10 cellular contexts compared by ENCODE assay signal in genomic region chr18:77086034-77086433, GRCh38. TPM values are rescaled to one million over a fixed set of nuclear protein-coding genes. Genes with fewer than 3 reads are reported as not detected.
DNase-seq lines count a peak whose midpoint lies in the region; TF ChIP-seq lines count a peak whose summit lies in the region.
"Had no signal": no experiment of that assay in that cellular context is flagged by ENCODE, and none has a peak within 500 bp of the region (broad histone marks: within the 10 kb centered on the region; RNA-seq: fewer than 3 reads in every experiment).

No MANE protein-coding gene starts in this region.

- intact Hi-C loops in MCF 10A (cut with micrococcal nuclease): no loop called here
- intact Hi-C loops in breast epithelium (cut with DNase I; ENCODE audit: low total_unique reads): no loop called here
- intact Hi-C loops in transverse colon (cut with DNase I; ENCODE audit: low total_unique reads): no loop called here

- TF ChIP-seq EP300 in transverse colon (IDR thresholded peaks at IDR 0.05; ENCODE audit: low read depth): no peak

- no TSS peak for BruUV-seq in MCF 10A (replicated peaks; lab: Mats Ljungman, UMichigan)

- H3K9me3 ChIP-seq in breast epithelium: no peaks in the 10 kb centered on the region
- no peaks in the 10 kb centered on the region for H3K9me3 ChIP-seq in transverse colon

- H3K27me3 ChIP-seq in breast epithelium: no peaks in the 10 kb centered on the region
- no peaks in the 10 kb centered on the region for H3K27me3 ChIP-seq in transverse colon

- TF ChIP-seq CTCF in MCF 10A (IDR thresholded peaks at IDR 0.05; ENCODE audit: unreplicated experiment) (no peak), breast epithelium (IDR thresholded peaks at IDR 0.05) (no peak), transverse colon (IDR thresholded peaks at IDR 0.05) (no peak)

- H3K27ac Mint-ChIP-seq in MCF 10A (ENCODE audit: low read depth, unreplicated experiment): no peak overlapping the region

- peaks cover 6 to 7% of the 10 kb centered on the region in 2 donors for H3K4me1 ChIP-seq in breast epithelium
- H3K4me1 ChIP-seq in transverse colon: peaks cover 16 to 59% (median 40%) of the 10 kb centered on the region in 4 donors

- no peaks in the 10 kb centered on the region for H3K27me3 Mint-ChIP-seq in MCF 10A (ENCODE audit: insufficient read depth, unreplicated experiment)

- POLR2A ChIA-PET in MCF 10A (lab: Yijun Ruan, JAX): interaction anchor here (1.0 to 4.1 kb wide), 10 partner anchors 12 to 125 kb away, joined by 3 to 36 read pairs (median 10); partner anchors contain the start of gene MBP

- WGBS in transverse colon (ENCODE audit: low coverage in 1 of 2), 2 donors: 62 to 71% methylated on average over 2 to 3 of the region's 3 CpGs

- H3K27ac ChIP-seq in breast epithelium (peak overlapping the region in 1 of 2 donors; percentile 55), transverse colon (peak overlapping the region; percentile 44 to 77 (median 72))

- peak overlapping the region; percentile 28 for H3K4me3 Mint-ChIP-seq in MCF 10A (ENCODE audit: unreplicated experiment)

- in situ Hi-C loops in transverse colon (cut with MboI; ENCODE audit: low pct_ligation_motif_present in 1 of 4, low pct_unique_long_range_greater_than_20kb in 1 of 4, low sequenced_read_pairs in 3 of 4): no loop called here

- H3K4me1 Mint-ChIP-seq in MCF 10A (ENCODE audit: insufficient read depth, unreplicated experiment): peaks cover 59% of the 10 kb centered on the region

- H3K4me3 ChIP-seq in breast epithelium (no peak overlapping the region), transverse colon (no peak overlapping the region)

- no peaks in the 10 kb centered on the region for H3K9me3 Mint-ChIP-seq in MCF 10A (ENCODE audit: unreplicated experiment)

- TF ChIP-seq POLR2A in breast epithelium (IDR thresholded peaks at IDR 0.05) (no peak), transverse colon (IDR thresholded peaks at IDR 0.05) (no peak)

- peaks cover 4% of the 10 kb centered on the region for H3K36me3 Mint-ChIP-seq in MCF 10A (ENCODE audit: insufficient read depth, unreplicated experiment)

- DNase-seq in MCF 10A (ENCODE audit: unreplicated experiment): peak; percentile 92
- DNase-seq in breast epithelium (ENCODE audit: low spot score in 2 of 2): no peak
- DNase-seq in astrocyte of the hippocampus (ENCODE audit: low read depth, low spot score): peak; percentile 68
- DNase-seq in kidney tubule cell (ENCODE audit: low spot score): peak; percentile 71
- DNase-seq in transverse colon: no peak
- DNase-seq in foreskin melanocyte: no peak
- DNase-seq in iPS-NIHi11 (ENCODE audit: low spot score): no peak
- DNase-seq in LoVo (ENCODE audit: low spot score): no peak
- DNase-seq: caudate nucleus, mesendoderm had no signal

- H3K36me3 ChIP-seq in breast epithelium: no peaks in the 10 kb centered on the region
- no peaks in the 10 kb centered on the region for H3K36me3 ChIP-seq in transverse colon

- CTCF ChIA-PET in MCF 10A (lab: Yijun Ruan, JAX): interaction anchor here (0.6 to 1.3 kb wide), 4 partner anchors 20 to 124 kb away, joined by 3 to 4 read pairs (median 4); no protein-coding TSS in a partner anchor

RNA-seq across cellular contexts. Expression of gene MBP, which starts 46.5 kb away (rescaled TPM):
- total RNA-seq in MCF 10A (2022): 31.6 and 31.7 TPM in 2 replicates
- total RNA-seq in breast epithelium: 10 to 100 TPM; 27.2 to 46.2 (median 32.4) TPM
- 10 to 100 TPM; 12.7 to 53.4 (median 41.0) TPM for total RNA-seq in transverse colon

Comparison
In these comparisons a context has a peak if more than half of its experiments do, and no peak if none do; other contexts are left out.
1. DNase-seq: peak in MCF 10A (single experiment), astrocyte of the hippocampus (single experiment) and kidney tubule cell (single experiment); none in breast epithelium (0 of 2), transverse colon (single experiment), foreskin melanocyte (single experiment), iPS-NIHi11 (single experiment) and LoVo (single experiment).